27 cellular contexts compared by ENCODE assay signal in genomic region chr13:46642254-46642653, GRCh38.
DNase-seq lines count a peak whose midpoint lies in the region; ATAC-seq and TF ChIP-seq lines count a peak whose summit lies in the region.
"Had no signal": no experiment of that assay in that cellular context is flagged by ENCODE, and none has a peak within 500 bp of the region (broad histone marks: within the 10 kb centered on the region; RNA-seq: fewer than 3 reads in every experiment).

No MANE protein-coding gene starts in this region.

- TF ChIP-seq CTCF in left ventricle myocardium inferior (IDR thresholded peaks at IDR 0.05; ENCODE audit: borderline replicate concordance) (no peak), psoas muscle (IDR thresholded peaks at IDR 0.05) (no peak), thoracic aorta (IDR thresholded peaks at IDR 0.05) (no peak)

- ATAC-seq in Right ventricle myocardium superior (ENCODE audit: poor library complexity) (peak; percentile 7), Right ventricle myocardium inferior (no peak), psoas muscle (peak in 1 of 4 donors; percentile 50), thoracic aorta (ENCODE audit: insufficient number of reproducible peaks, low FRiP score, low read depth) (no peak)
- ATAC-seq: mucosa of descending colon had no signal

- peak overlapping the region; percentile 43 for H3K4me3 ChIP-seq in left ventricle myocardium inferior
- peak overlapping the region; percentile 36 for H3K4me3 ChIP-seq in psoas muscle
- peak overlapping the region; percentile 59 for H3K4me3 ChIP-seq in thoracic aorta
- H3K4me3 ChIP-seq: colonic mucosa, mucosa of descending colon had no signal

- no peak for DNase-seq in Right ventricle myocardium superior
- DNase-seq in Right ventricle myocardium inferior (ENCODE audit: missing footprints), result no peak
- DNase-seq in left ventricle myocardium inferior, result no peak
- no peak for DNase-seq in psoas muscle
- DNase-seq in thoracic aorta (ENCODE audit: low spot score), result no peak
- no peak for DNase-seq in NCI-H2107 (lab: John Stamatoyannopoulos, UW)
- no peak for DNase-seq in hypothalamus (lab: John Stamatoyannopoulos, UW)
- no peak for DNase-seq in activated CD4-positive, alpha-beta T cell treated with anti-CD3 and anti-CD28 coated beads for 4 hours
- DNase-seq: 8988T; activated CD4-positive, alpha-beta T cell treated with anti-CD3 and anti-CD28 coated beads for 48 hours; activated T-cell treated with anti-CD3 and anti-CD28 coated beads for 4 hours; amniotic stem cell; CD4-positive, CD25-positive, alpha-beta regulatory T cell; colonic mucosa; DND-41; effector memory CD4-positive, alpha-beta T cell; GF-D8; HCEC 1CT; mucosa of descending colon; NCI-H1436; NCI-H345; NCI-H69; SHP77 treated with DMSO at 0.1 percent for 48 hours; stimulated activated CD4-positive, alpha-beta T cell treated with anti-CD3 and anti-CD28 coated beads, Interleukin-12 subunit alpha, Interleukin-12 subunit beta, amount 100 ng/mL, for 4 hours; stimulated activated CD4-positive, alpha-beta T cell treated with anti-CD3 and anti-CD28 coated beads, Interleukin-2, amount 100 ng/mL, for 48 hours; T-helper 9 cell; WERI-Rb-1 had no signal

- intact Hi-C loops in Right ventricle myocardium superior (cut with DNase I) (no loop called here), Right ventricle myocardium inferior (cut with DNase I) (loop anchor here (2.0 kb wide), 1 partner anchor 15 kb away; no protein-coding TSS in a partner anchor), left ventricle myocardium inferior (cut with micrococcal nuclease) (no loop called here), psoas muscle (cut with DNase I) (no loop called here)

- H3K27ac ChIP-seq in left ventricle myocardium inferior (replicated peaks) (peak overlapping the region; percentile 85), psoas muscle (peak overlapping the region; percentile 56), thoracic aorta (peak overlapping the region; percentile 45 to 68)
- H3K27ac ChIP-seq: colonic mucosa, WERI-Rb-1 had no signal

- H3K9me3 ChIP-seq in left ventricle myocardium inferior (replicated peaks) (no peaks in the 10 kb centered on the region), psoas muscle (no peaks in the 10 kb centered on the region), thoracic aorta (no peaks in the 10 kb centered on the region)
- H3K9me3 ChIP-seq: colonic mucosa, mucosa of descending colon had no signal

- H3K36me3 ChIP-seq in left ventricle myocardium inferior (no peaks in the 10 kb centered on the region), psoas muscle (ENCODE audit: insufficient read depth in 1 of 2, low read depth in 1 of 2) (no peaks in the 10 kb centered on the region), thoracic aorta (no peaks in the 10 kb centered on the region)
- H3K36me3 ChIP-seq: colonic mucosa, WERI-Rb-1 had no signal

- 60 to 74% (median 69%) methylated on average over 4 of the region's 4 CpGs for WGBS in psoas muscle, 3 donors

- H3K4me1 ChIP-seq in left ventricle myocardium inferior, result peaks cover 92% of the 10 kb centered on the region
- peaks cover 38% of the 10 kb centered on the region for H3K4me1 ChIP-seq in psoas muscle
- peaks cover 34 to 83% of the 10 kb centered on the region in 2 donors for H3K4me1 ChIP-seq in thoracic aorta (ENCODE audit: control insufficient read depth in 1 of 2, low read depth in 2 of 2)
- H3K4me1 ChIP-seq: colonic mucosa had no signal

- no peaks in the 10 kb centered on the region for H3K27me3 ChIP-seq in left ventricle myocardium inferior (ENCODE audit: low read depth)
- H3K27me3 ChIP-seq in psoas muscle (ENCODE audit: insufficient read depth in 3 of 3, low read length in 2 of 3), result no peaks in the 10 kb centered on the region
- no peaks in the 10 kb centered on the region for H3K27me3 ChIP-seq in thoracic aorta (replicated peaks; ENCODE audit: insufficient read depth)
- H3K27me3 ChIP-seq: colonic mucosa had no signal
